ENCODE assay signal across 8 cellular contexts in genomic region chr22:21735198-21736083, GRCh38. TPM values are rescaled to one million over a fixed set of nuclear protein-coding genes. Genes with fewer than 3 reads are reported as not detected.
DNase-seq lines count a peak whose midpoint lies in the region; ATAC-seq and TF ChIP-seq lines count a peak whose summit lies in the region.

A gene with protein sequence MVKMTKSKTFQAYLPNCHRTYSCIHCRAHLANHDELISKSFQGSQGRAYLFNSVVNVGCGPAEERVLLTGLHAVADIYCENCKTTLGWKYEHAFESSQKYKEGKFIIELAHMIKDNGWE (minus strand): TSS chr22:21735794. CDS start chr22:21710744, 25,050 bp downstream.

- H3K9ac ChIP-seq in colonic mucosa (ENCODE audit: low read depth in 2 of 2, low read length in 2 of 2) = peak within 1 kb of the TSS; percentile 58

- no peaks in the 10 kb centered on the region for H3K4me1 ChIP-seq in colonic mucosa

- ATAC-seq in HG03432 (IDR thresholded peaks at IDR 0.05; ENCODE audit: unreplicated experiment) = peak; percentile 87

- no peaks in the 10 kb centered on the region for H3K27me3 ChIP-seq in colonic mucosa
- no peaks in the 10 kb centered on the region for H3K27me3 ChIP-seq in layer of hippocampus (ENCODE audit: control insufficient read depth, insufficient read depth, low read length)

- H3K27ac ChIP-seq in colonic mucosa (peak within 1 kb of the TSS; percentile 72), layer of hippocampus (ENCODE audit: low read depth, low read length) (peak within 1 kb of the TSS; percentile 83)

- H3K9me3 ChIP-seq in colonic mucosa = no peaks in the 10 kb centered on the region

- peak; percentile 98 for DNase-seq in Ammon's horn (ENCODE audit: low spot score)
- DNase-seq in NCI-H524 treated with DMSO at 0.1 percent for 48 hours (lab: John Stamatoyannopoulos, UW) = peak; percentile 35
- peak; percentile 94 for DNase-seq in activated CD4-positive, alpha-beta T cell treated with anti-CD3 and anti-CD28 coated beads for 48 hours
- peak; percentile 98 for DNase-seq in colonic mucosa
- peak; percentile 91 to 92 for DNase-seq in stimulated activated CD4-positive, alpha-beta T cell treated with anti-CD3 and anti-CD28 coated beads, Interleukin-1b, Interleukin-23, amount 100 ng/mL, for 1 hour (ENCODE audit: low read depth in 2 of 2)

- intact Hi-C loops in colonic mucosa (cut with DNase I) = no loop called here

- TF ChIP-seq CTCF in colonic mucosa (IDR thresholded peaks at IDR 0.05) = no peak

- H3K4me3 ChIP-seq in colonic mucosa = peak within 1 kb of the TSS; percentile 66

- H3K36me3 ChIP-seq in colonic mucosa = no peaks in the 10 kb centered on the region

- TF ChIP-seq POLR2A in GM19193 (IDR thresholded peaks at IDR 0.05; ENCODE audit: extremely low read depth, insufficient read depth, insufficient read length) = peak; percentile 38

RNA-seq across cellular contexts. Expression of the gene that starts here (rescaled TPM):
- total RNA-seq in colonic mucosa = 1 to 10 TPM; 2.2 to 2.9 TPM

Comparison
In these comparisons a context has a peak if more than half of its experiments do, and no peak if none do; other contexts are left out.
1. Peak in every context shown above with its lines: DNase-seq, ATAC-seq, H3K4me3 ChIP-seq and H3K27ac ChIP-seq.
2. DNase-seq: peak in every context shown above with its lines; median percentile 98 in Ammon's horn; 98 in colonic mucosa; 94 in activated CD4-positive, alpha-beta T cell treated with anti-CD3 and anti-CD28 coated beads for 48 hours; 92 in stimulated activated CD4-positive, alpha-beta T cell treated with anti-CD3 and anti-CD28 coated beads, Interleukin-1b, Interleukin-23, amount 100 ng/mL, for 1 hour; 35 in NCI-H524 treated with DMSO at 0.1 percent for 48 hours.